18 cellular contexts compared by ENCODE assay signal in genomic region chr2:45859682-45860081, GRCh38.
DNase-seq lines count a peak whose midpoint lies in the region; ATAC-seq and TF ChIP-seq lines count a peak whose summit lies in the region.
"Had no signal": no experiment of that assay in that cellular context is flagged by ENCODE, and none has a peak within 500 bp of the region (broad histone marks: within the 10 kb centered on the region; RNA-seq: fewer than 3 reads in every experiment).

No MANE protein-coding gene starts in this region.

- TF ChIP-seq CTCF in natural killer cell (IDR thresholded peaks at IDR 0.05) (no peak), vagina (IDR thresholded peaks at IDR 0.05) (no peak), BE2C (IDR thresholded peaks at IDR 0.05; ENCODE audit: low read depth, low read length) (no peak), glutamatergic neuron (IDR thresholded peaks at IDR 0.05; ENCODE audit: partially characterized antibody, unreplicated experiment) (no peak)

- H3K27me3 ChIP-seq in naive thymus-derived CD4-positive, alpha-beta T cell (ENCODE audit: control insufficient read depth in 2 of 2, insufficient read depth in 2 of 2, low read length in 2 of 2): no peaks in the 10 kb centered on the region
- no peaks in the 10 kb centered on the region for H3K27me3 ChIP-seq in vagina
- no peaks in the 10 kb centered on the region for H3K27me3 ChIP-seq in BE2C
- H3K27me3 ChIP-seq: ascending aorta, gastrocnemius medialis had no signal

- no peak for ATAC-seq in natural killer cell treated with Interleukin-12 subunit alpha and Interleukin-12 subunit beta and Interleukin-15 and Interleukin-18, amount 100 ng/mL, for 72 hours
- ATAC-seq in natural killer cell (no peak), T-helper 17 cell (no peak), GM19455 (IDR thresholded peaks at IDR 0.05; ENCODE audit: unreplicated experiment) (no peak)
- no peak for ATAC-seq in naive thymus-derived CD4-positive, alpha-beta T cell

- no peak for DNase-seq in natural killer cell treated with Interleukin-12 subunit alpha and Interleukin-12 subunit beta and Interleukin-15 and Interleukin-18, amount 100 ng/mL, for 72 hours (ENCODE audit: low spot score)
- DNase-seq in natural killer cell (no peak), T-helper 17 cell (no peak), vagina (ENCODE audit: extremely low spot score in 2 of 2) (no peak), BE2C (no peak), glutamatergic neuron (no peak)
- no peak for DNase-seq in naive thymus-derived CD4-positive, alpha-beta T cell
- DNase-seq: COR-L47, gastrocnemius medialis, NCI-H1417 treated with DMSO at 0.1 percent for 48 hours, NCI-H524, psoas muscle, WERI-Rb-1 had no signal

- H3K4me1 ChIP-seq in naive thymus-derived CD4-positive, alpha-beta T cell (ENCODE audit: control insufficient read depth in 2 of 2, insufficient read depth in 2 of 2, low read length in 2 of 2): peaks cover 0 to 40% of the 10 kb centered on the region in 2 donors
- H3K4me1 ChIP-seq in vagina (peaks cover 19% of the 10 kb centered on the region), BE2C (peaks cover 18% of the 10 kb centered on the region)

- CTCF ChIA-PET in naive thymus-derived CD4-positive, alpha-beta T cell (lab: Charles Lee): interaction anchor here (1.0 kb wide), 1 partner anchor 25 kb away, joined by 3 read pairs; no protein-coding TSS in a partner anchor

- POLR2A ChIA-PET in naive thymus-derived CD4-positive, alpha-beta T cell (lab: Charles Lee): interaction anchor here (1.0 kb wide), 1 partner anchor 32 kb away, joined by 3 read pairs; no protein-coding TSS in a partner anchor

- H3K4me3 ChIP-seq in naive thymus-derived CD4-positive, alpha-beta T cell (ENCODE audit: low read length): no peak overlapping the region
- no peak overlapping the region for H3K4me3 ChIP-seq in vagina
- H3K4me3 ChIP-seq in BE2C (ENCODE audit: low read depth, low read length): no peak overlapping the region
- H3K4me3 ChIP-seq: psoas muscle had no signal

- H3K4me3 Mint-ChIP-seq in natural killer cell treated with Interleukin-12 subunit alpha and Interleukin-12 subunit beta and Interleukin-15 and Interleukin-18, amount 100 ng/mL, for 72 hours: peak overlapping the region; percentile 67
- H3K4me3 Mint-ChIP-seq in natural killer cell (no peak overlapping the region), T-helper 17 cell (no peak overlapping the region), glutamatergic neuron (ENCODE audit: unreplicated experiment) (no peak overlapping the region)
- H3K4me3 Mint-ChIP-seq in naive thymus-derived CD4-positive, alpha-beta T cell: peak overlapping the region in 7 of 10 donors; percentile 83 to 90 (median 87)

- TF ChIP-seq POLR2A in vagina (IDR thresholded peaks at IDR 0.05): no peak

- H3K27ac Mint-ChIP-seq in natural killer cell treated with Interleukin-12 subunit alpha and Interleukin-12 subunit beta and Interleukin-15 and Interleukin-18, amount 100 ng/mL, for 72 hours: no peak overlapping the region
- H3K27ac Mint-ChIP-seq in natural killer cell (no peak overlapping the region), T-helper 17 cell (peak overlapping the region; percentile 56), glutamatergic neuron (ENCODE audit: unreplicated experiment) (no peak overlapping the region)
- peak overlapping the region; percentile 12 to 97 (median 92) for H3K27ac Mint-ChIP-seq in naive thymus-derived CD4-positive, alpha-beta T cell

- H3K36me3 Mint-ChIP-seq in natural killer cell treated with Interleukin-12 subunit alpha and Interleukin-12 subunit beta and Interleukin-15 and Interleukin-18, amount 100 ng/mL, for 72 hours: no peaks in the 10 kb centered on the region
- H3K36me3 Mint-ChIP-seq in natural killer cell (no peaks in the 10 kb centered on the region), T-helper 17 cell (ENCODE audit: low read depth) (no peaks in the 10 kb centered on the region), glutamatergic neuron (ENCODE audit: unreplicated experiment) (no peaks in the 10 kb centered on the region)
- H3K36me3 Mint-ChIP-seq in naive thymus-derived CD4-positive, alpha-beta T cell: peaks cover 0 to 7% (median 0%) of the 10 kb centered on the region in 5 donors

- H3K4me1 Mint-ChIP-seq in natural killer cell treated with Interleukin-12 subunit alpha and Interleukin-12 subunit beta and Interleukin-15 and Interleukin-18, amount 100 ng/mL, for 72 hours (ENCODE audit: low read depth in 2 of 2): peaks cover 34 to 42% of the 10 kb centered on the region in 2 donors
- H3K4me1 Mint-ChIP-seq in natural killer cell (peaks cover 22 to 38% of the 10 kb centered on the region in 2 donors), T-helper 17 cell (peaks cover 29% of the 10 kb centered on the region), glutamatergic neuron (ENCODE audit: low read depth, unreplicated experiment) (peaks cover 14% of the 10 kb centered on the region)
- H3K4me1 Mint-ChIP-seq in naive thymus-derived CD4-positive, alpha-beta T cell: peaks cover 30 to 65% (median 58%) of the 10 kb centered on the region in 7 donors

- peaks cover 0 to 3% of the 10 kb centered on the region in 2 donors for H3K27me3 Mint-ChIP-seq in natural killer cell treated with Interleukin-12 subunit alpha and Interleukin-12 subunit beta and Interleukin-15 and Interleukin-18, amount 100 ng/mL, for 72 hours
- no peaks in the 10 kb centered on the region for H3K27me3 Mint-ChIP-seq in natural killer cell (ENCODE audit: low read depth in 2 of 2)
- H3K27me3 Mint-ChIP-seq in T-helper 17 cell: no peaks in the 10 kb centered on the region
- H3K27me3 Mint-ChIP-seq in naive thymus-derived CD4-positive, alpha-beta T cell: no peaks in the 10 kb centered on the region
- H3K27me3 Mint-ChIP-seq in glutamatergic neuron (ENCODE audit: unreplicated experiment): peaks cover 2% of the 10 kb centered on the region
- H3K27me3 Mint-ChIP-seq: central memory CD8-positive, alpha-beta T cell; stimulated activated naive CD8-positive, alpha-beta T cell treated with anti-CD3 and anti-CD28 coated beads, Interleukin-15, Interleukin-2, amounts not matched to agents 100 ng/mL and 50 ng/mL, for 24 hours had no signal

- H3K36me3 ChIP-seq in naive thymus-derived CD4-positive, alpha-beta T cell (ENCODE audit: control insufficient read depth in 2 of 3, insufficient read depth in 3 of 3, low read length in 3 of 3): no peaks in the 10 kb centered on the region
- no peaks in the 10 kb centered on the region for H3K36me3 ChIP-seq in vagina
- peaks cover 6% of the 10 kb centered on the region for H3K36me3 ChIP-seq in BE2C
- H3K36me3 ChIP-seq: ascending aorta, gastrocnemius medialis, WERI-Rb-1 had no signal

- H3K9me3 ChIP-seq in T-helper 17 cell (ENCODE audit: control insufficient read depth, low read length, poor library complexity, severe bottlenecking) (no peaks in the 10 kb centered on the region), vagina (no peaks in the 10 kb centered on the region), BE2C (no peaks in the 10 kb centered on the region)
- no peaks in the 10 kb centered on the region for H3K9me3 ChIP-seq in naive thymus-derived CD4-positive, alpha-beta T cell (ENCODE audit: control insufficient read depth in 2 of 3, low read length in 3 of 3)
- H3K9me3 ChIP-seq: ascending aorta, gastrocnemius medialis, psoas muscle had no signal

- H3K27ac ChIP-seq in naive thymus-derived CD4-positive, alpha-beta T cell (ENCODE audit: low read depth, low read length): peak overlapping the region; percentile 71
- peak overlapping the region; percentile 45 for H3K27ac ChIP-seq in vagina
- H3K27ac ChIP-seq: psoas muscle, WERI-Rb-1 had no signal

- intact Hi-C loops in natural killer cell (cut with micrococcal nuclease) (no loop called here), vagina (cut with DNase I) (no loop called here)
- intact Hi-C loops in naive thymus-derived CD4-positive, alpha-beta T cell (cut with micrococcal nuclease): loop anchor here (1.0 to 10.0 kb wide), 4 partner anchors 32 to 208 kb away; partner anchors contain the start of gene PRKCE (in 2 of the 2)

- H3K9me3 Mint-ChIP-seq in natural killer cell treated with Interleukin-12 subunit alpha and Interleukin-12 subunit beta and Interleukin-15 and Interleukin-18, amount 100 ng/mL, for 72 hours: no peaks in the 10 kb centered on the region
- H3K9me3 Mint-ChIP-seq in natural killer cell (no peaks in the 10 kb centered on the region), glutamatergic neuron (ENCODE audit: unreplicated experiment) (no peaks in the 10 kb centered on the region)
- no peaks in the 10 kb centered on the region for H3K9me3 Mint-ChIP-seq in naive thymus-derived CD4-positive, alpha-beta T cell
- H3K9me3 Mint-ChIP-seq: central memory CD8-positive, alpha-beta T cell; neural crest cell; stimulated activated naive CD8-positive, alpha-beta T cell treated with anti-CD3 and anti-CD28 coated beads, Interleukin-15, Interleukin-2, amounts not matched to agents 100 ng/mL and 50 ng/mL, for 24 hours had no signal

Comparison
In these comparisons a context has a peak if more than half of its experiments do, and no peak if none do; other contexts are left out.
1. H3K4me3 Mint-ChIP-seq: peak in natural killer cell treated with Interleukin-12 subunit alpha and Interleukin-12 subunit beta and Interleukin-15 and Interleukin-18, amount 100 ng/mL, for 72 hours (single experiment) and naive thymus-derived CD4-positive, alpha-beta T cell (7 of 10); none in natural killer cell (single experiment), T-helper 17 cell (single experiment) and glutamatergic neuron (single experiment).
2. H3K27ac Mint-ChIP-seq: peak in T-helper 17 cell (single experiment) and naive thymus-derived CD4-positive, alpha-beta T cell (9 of 9); none in natural killer cell treated with Interleukin-12 subunit alpha and Interleukin-12 subunit beta and Interleukin-15 and Interleukin-18, amount 100 ng/mL, for 72 hours (0 of 2), natural killer cell (0 of 2) and glutamatergic neuron (single experiment).
3. intact Hi-C loops: an anchor here in naive thymus-derived CD4-positive, alpha-beta T cell (1.0 to 10.0 kb wide); none called in natural killer cell and vagina.